Comparison of ENCODE assay signal across 8 cellular contexts in the genomic region with DNA sequence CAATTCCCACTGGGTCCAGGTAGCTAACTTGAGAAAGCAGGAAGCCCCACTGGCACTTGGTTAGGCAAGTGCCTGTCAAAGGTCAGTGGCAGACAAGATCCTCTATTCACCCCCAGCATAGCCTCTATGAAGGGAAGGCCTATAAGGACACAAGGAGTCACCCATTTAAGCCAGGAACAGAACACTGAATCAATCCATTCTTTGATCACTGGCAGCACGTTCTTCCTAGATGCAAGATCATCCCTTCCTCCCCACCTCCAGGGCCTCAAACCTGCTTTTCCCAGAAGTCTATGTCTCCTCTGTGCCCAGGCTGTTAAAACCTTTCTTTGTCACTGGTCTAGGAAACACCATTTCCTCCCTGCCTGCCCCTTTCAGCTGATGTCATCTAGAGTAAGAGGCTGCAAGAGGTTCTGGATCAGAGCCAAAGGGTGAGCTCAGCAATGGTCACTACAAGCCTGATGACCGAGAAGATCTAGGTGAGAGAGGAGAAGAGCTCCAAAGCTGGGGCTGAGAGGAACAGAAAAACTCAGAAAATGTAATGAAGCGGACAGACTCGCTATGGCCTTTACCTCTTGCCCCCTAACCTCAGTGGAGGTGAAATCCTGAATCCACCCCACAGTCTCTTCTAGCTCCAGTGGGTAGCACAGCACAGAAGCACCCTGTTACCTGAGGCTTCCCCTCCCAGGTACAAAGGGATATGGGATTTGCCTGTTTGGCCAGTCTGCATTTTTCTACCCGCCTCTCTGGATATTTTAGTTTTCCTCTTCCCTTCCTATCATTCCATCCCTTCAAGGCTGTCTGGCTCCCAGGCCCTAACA. TPM values are rescaled to one million over a fixed set of nuclear protein-coding genes. Genes with fewer than 3 reads are reported as not detected.
DNase-seq lines count a peak whose midpoint lies in the region; ATAC-seq, FAIRE-seq and TF ChIP-seq lines count a peak whose summit lies in the region.

No MANE protein-coding gene starts in this region.

- DNase-seq in AG09319 (ENCODE audit: extremely low read depth, low read depth) (peak; percentile 95), GM23248 (peak; percentile 99), bronchial epithelial cell (ENCODE audit: low read depth) (peak; percentile 94), left kidney (ENCODE audit: low read depth, low spot score) (peak; percentile 59)
- peak; percentile 37 to 79 for DNase-seq in stimulated activated naive CD8-positive, alpha-beta T cell treated with anti-CD3 and anti-CD28 coated beads, Interleukin-15, amount 100 ng/mL, for 72 hours
- DNase-seq in effector CD4-positive, alpha-beta T cell = no peak

- ATAC-seq in stimulated activated naive CD8-positive, alpha-beta T cell treated with anti-CD3 and anti-CD28 coated beads, Interleukin-15, amount 100 ng/mL, for 72 hours = peak; percentile 13
- no peak for ATAC-seq in HG02759 (IDR thresholded peaks at IDR 0.05; ENCODE audit: unreplicated experiment)

- H3K4me1 ChIP-seq in GM23248 (ENCODE audit: insufficient read depth) (peaks cover 21% of the 10 kb centered on the region), OCI-LY3 (ENCODE audit: low read length) (peaks cover 17% of the 10 kb centered on the region)

- H3K4me2 ChIP-seq in GM23248 (ENCODE audit: unreplicated experiment) = peak overlapping the region; percentile 89
- H3K4me2 ChIP-seq in OCI-LY3 (ENCODE audit: low read length) = peak overlapping the region; percentile 14; the same call in 1 of the 2 replicates

- H3K4me3 ChIP-seq in GM23248 (peak overlapping the region; percentile 100), OCI-LY3 (ENCODE audit: low read length) (no peak overlapping the region), bronchial epithelial cell (ENCODE audit: low read depth, low read length) (peak overlapping the region; percentile 91)

- H4K20me1 ChIP-seq in GM23248 (ENCODE audit: insufficient read depth) (no peaks in the 10 kb centered on the region), OCI-LY3 (ENCODE audit: insufficient read depth, low read length) (no peaks in the 10 kb centered on the region)

- TF ChIP-seq CTCF in AG09319 (IDR thresholded peaks at IDR 0.05; ENCODE audit: low read depth, low read length) (no peak), OCI-LY3 (IDR thresholded peaks at IDR 0.05; ENCODE audit: low read depth, low read length) (no peak), bronchial epithelial cell (IDR thresholded peaks at IDR 0.05; ENCODE audit: insufficient read depth, low read length, severe bottlenecking) (no peak)

- H3K79me2 ChIP-seq in GM23248 (ENCODE audit: insufficient read depth) = peaks cover 68% of the 10 kb centered on the region
- H3K79me2 ChIP-seq in OCI-LY3 (ENCODE audit: low read length) = peaks cover 21% of the 10 kb centered on the region

- no peaks in the 10 kb centered on the region for H3K9me3 Mint-ChIP-seq in stimulated activated naive CD8-positive, alpha-beta T cell treated with anti-CD3 and anti-CD28 coated beads, Interleukin-15, amount 100 ng/mL, for 72 hours

- peaks cover 17% of the 10 kb centered on the region for H3F3A ChIP-seq in GM23248 (ENCODE audit: insufficient read depth)

- H2AFZ ChIP-seq in GM23248 = no peak overlapping the region
- H2AFZ ChIP-seq in OCI-LY3 (ENCODE audit: low read depth, low read length) = no peak overlapping the region

- H3K27me3 ChIP-seq in GM23248 (replicated peaks; ENCODE audit: insufficient read depth) (no peaks in the 10 kb centered on the region), OCI-LY3 (ENCODE audit: low read depth, low read length) (no peaks in the 10 kb centered on the region), bronchial epithelial cell (ENCODE audit: control insufficient read depth, insufficient read depth, low read length) (no peaks in the 10 kb centered on the region)

- WGBS in GM23248 (ENCODE audit: low coverage in 1 of 2, low lambda C conversion rate in 2 of 2, missing lambda C conversion rate in 2 of 2), 2 experiments = 38 to 47% methylated on average over 5 of the region's 5 CpGs

- in situ Hi-C loops in GM23248 (cut with MboI) = no loop called here

- H3K27ac Mint-ChIP-seq in stimulated activated naive CD8-positive, alpha-beta T cell treated with anti-CD3 and anti-CD28 coated beads, Interleukin-15, amount 100 ng/mL, for 72 hours = peak overlapping the region; percentile 98 to 100

- H3K4me3 Mint-ChIP-seq in stimulated activated naive CD8-positive, alpha-beta T cell treated with anti-CD3 and anti-CD28 coated beads, Interleukin-15, amount 100 ng/mL, for 72 hours = peak overlapping the region; percentile 97 to 100

- H3K36me3 ChIP-seq in GM23248 (ENCODE audit: low read depth) (peaks cover 46% of the 10 kb centered on the region), OCI-LY3 (replicated peaks; ENCODE audit: low read depth, low read length) (peaks cover 48% of the 10 kb centered on the region), bronchial epithelial cell (ENCODE audit: control insufficient read depth, insufficient read depth, low read length) (peaks cover 33% of the 10 kb centered on the region)

- no peaks in the 10 kb centered on the region for H3K9me2 ChIP-seq in GM23248 (ENCODE audit: insufficient read depth)

- H3K9me3 ChIP-seq in GM23248 (ENCODE audit: low read depth) = no peaks in the 10 kb centered on the region
- H3K9me3 ChIP-seq in OCI-LY3 (ENCODE audit: insufficient read depth, low read length) = no peaks in the 10 kb centered on the region

- no peaks in the 10 kb centered on the region for H3K27me3 Mint-ChIP-seq in stimulated activated naive CD8-positive, alpha-beta T cell treated with anti-CD3 and anti-CD28 coated beads, Interleukin-15, amount 100 ng/mL, for 72 hours

- H3K9ac ChIP-seq in GM23248 = peak overlapping the region; percentile 98
- H3K9ac ChIP-seq in OCI-LY3 (ENCODE audit: low read length) = no peak overlapping the region

- FAIRE-seq in bronchial epithelial cell (lab: Jason Lieb, UNC) = peak; percentile 32

- H3K4me1 Mint-ChIP-seq in stimulated activated naive CD8-positive, alpha-beta T cell treated with anti-CD3 and anti-CD28 coated beads, Interleukin-15, amount 100 ng/mL, for 72 hours = peaks cover 52% of the 10 kb centered on the region

- H3K27ac ChIP-seq in GM23248 = peak overlapping the region; percentile 84
- no peak overlapping the region for H3K27ac ChIP-seq in OCI-LY3 (ENCODE audit: low read length)

RNA-seq across cellular contexts. Expression of gene GTPBP2, which starts 1.8 kb away (rescaled TPM):
- 80.7 and 88.3 TPM in 2 replicates for total RNA-seq in GM23248 (2014; rRNA removed; shearing (Covaris generic))
- 15.5 and 15.9 TPM in 2 replicates for polyA plus RNA-seq in GM23248 (2016; fragmentation: Nextera tagmentation; extraction: Ambion mirVana)
- 176 and 273 TPM in 2 replicates for total RNA-seq in bronchial epithelial cell

RNA-seq across cellular contexts. Expression of gene MAD2L1BP, which starts 8.4 kb away (rescaled TPM):
- 33.1 and 33.9 TPM in 2 replicates for total RNA-seq in GM23248 (2014; rRNA removed; shearing (Covaris generic))
- polyA plus RNA-seq in GM23248 (2016; fragmentation: Nextera tagmentation; extraction: Ambion mirVana) = 32.9 and 34.2 TPM in 2 replicates
- total RNA-seq in bronchial epithelial cell = 21.5 and 27.9 TPM in 2 replicates

RNA-seq across cellular contexts. Expression of gene RSPH9, which starts 17.6 kb away (rescaled TPM):
- total RNA-seq in GM23248 (2014; rRNA removed; shearing (Covaris generic)) = 0.11 TPM in 1 of 2 replicates, not detected in the other
- polyA plus RNA-seq in GM23248 (2016; fragmentation: Nextera tagmentation; extraction: Ambion mirVana) = 1.2 and 1.3 TPM in 2 replicates
- under 0.01 and 0.13 TPM in 2 replicates for total RNA-seq in bronchial epithelial cell

RNA-seq across cellular contexts. Expression of gene POLH, which starts 51.2 kb away (rescaled TPM):
- total RNA-seq in GM23248 (2014; rRNA removed; shearing (Covaris generic)) = 27.6 and 28.6 TPM in 2 replicates
- polyA plus RNA-seq in GM23248 (2016; fragmentation: Nextera tagmentation; extraction: Ambion mirVana) = 23.0 and 25.3 TPM in 2 replicates
- total RNA-seq in bronchial epithelial cell = 17.4 and 24.3 TPM in 2 replicates

RNA-seq across cellular contexts. Expression of gene XPO5, which starts 51.4 kb away (rescaled TPM):
- 27.6 and 29.5 TPM in 2 replicates for total RNA-seq in GM23248 (2014; rRNA removed; shearing (Covaris generic))
- polyA plus RNA-seq in GM23248 (2016; fragmentation: Nextera tagmentation; extraction: Ambion mirVana) = 17.9 and 18.8 TPM in 2 replicates
- total RNA-seq in bronchial epithelial cell = 35.8 and 43.1 TPM in 2 replicates
